ENCODE assay signal across 8 cellular contexts in the genomic region with DNA sequence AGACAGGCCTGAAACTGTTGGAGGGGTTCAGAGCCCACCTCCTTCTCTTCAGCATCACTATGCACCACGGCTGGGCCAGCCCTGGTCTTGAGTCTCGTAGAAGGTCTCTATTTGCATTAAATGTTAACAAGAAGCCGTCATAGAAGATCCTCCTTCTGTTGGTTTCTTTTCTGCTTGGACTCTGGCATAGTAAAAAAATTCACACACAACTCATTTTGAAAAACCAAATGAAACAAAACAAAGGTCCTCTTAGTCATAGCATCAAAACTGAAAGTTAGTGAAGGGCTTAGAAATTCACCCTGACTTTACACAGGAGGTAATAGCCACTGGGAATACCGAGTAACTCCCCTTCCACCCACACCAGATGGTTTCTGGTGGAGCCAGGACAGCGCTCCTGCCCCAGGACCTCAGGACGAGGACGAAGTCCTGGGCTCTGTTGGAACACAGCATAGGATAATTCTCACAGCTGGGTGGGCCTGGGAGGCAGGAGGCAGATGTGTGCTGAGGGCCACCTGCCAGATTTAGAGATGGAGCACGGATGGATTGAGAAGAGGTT.
DNase-seq lines count a peak whose midpoint lies in the region; ATAC-seq and TF ChIP-seq lines count a peak whose summit lies in the region.

No MANE protein-coding gene starts in this region.

- H3K9me3 ChIP-seq in vagina (no peaks in the 10 kb centered on the region), HAP-1 (no peaks in the 10 kb centered on the region)

- TF ChIP-seq CTCF in vagina (IDR thresholded peaks at IDR 0.05), result no peak

- ATAC-seq in HG02840 (IDR thresholded peaks at IDR 0.05; ENCODE audit: low FRiP score, unreplicated experiment) (peak; percentile 94), T-cell (replicated peaks in 1 of 4) (peak in 3 of 4 experiments; percentile 10 to 45 (median 15))

- peaks cover 38% of the 10 kb centered on the region for H3K4me1 Mint-ChIP-seq in activated naive CD4-positive, alpha-beta T cell treated with anti-CD3 and anti-CD28 coated beads, Interleukin-2, amount 10 ng/mL, durations not matched to agents 7 days and 5 days
- H3K4me1 Mint-ChIP-seq in activated naive CD4-positive, alpha-beta T cell treated with anti-CD3 and anti-CD28 coated beads for 36 hours (ENCODE audit: low read depth), result peaks cover 30% of the 10 kb centered on the region
- peaks cover 28 to 30% (median 29%) of the 10 kb centered on the region in 3 donors for H3K4me1 Mint-ChIP-seq in T-cell

- H3K27ac Mint-ChIP-seq in activated naive CD4-positive, alpha-beta T cell treated with anti-CD3 and anti-CD28 coated beads, Interleukin-2, amount 10 ng/mL, durations not matched to agents 7 days and 5 days, result peak overlapping the region; percentile 80
- no peak overlapping the region for H3K27ac Mint-ChIP-seq in activated naive CD4-positive, alpha-beta T cell treated with anti-CD3 and anti-CD28 coated beads for 36 hours
- peak overlapping the region; percentile 68 to 88 for H3K27ac Mint-ChIP-seq in T-cell

- no peaks in the 10 kb centered on the region for H3K27me3 Mint-ChIP-seq in activated naive CD4-positive, alpha-beta T cell treated with anti-CD3 and anti-CD28 coated beads, Interleukin-2, amount 10 ng/mL, durations not matched to agents 7 days and 5 days
- H3K27me3 Mint-ChIP-seq in activated naive CD4-positive, alpha-beta T cell treated with anti-CD3 and anti-CD28 coated beads for 36 hours (ENCODE audit: low read depth), result no peaks in the 10 kb centered on the region
- H3K27me3 Mint-ChIP-seq in T-cell, result no peaks in the 10 kb centered on the region

- no peak overlapping the region for H3K4me3 ChIP-seq in vagina
- no peak overlapping the region for H3K4me3 ChIP-seq in HAP-1

- DNase-seq in activated naive CD4-positive, alpha-beta T cell treated with anti-CD3 and anti-CD28 coated beads, Interleukin-2, amount 10 ng/mL, durations not matched to agents 7 days and 5 days, result no peak
- no peak for DNase-seq in activated naive CD4-positive, alpha-beta T cell treated with anti-CD3 and anti-CD28 coated beads for 36 hours
- DNase-seq in T-cell (no peak), vagina (ENCODE audit: extremely low spot score in 2 of 2) (no peak), HAP-1 (ENCODE audit: low spot score in 2 of 2) (no peak), superior temporal gyrus (ENCODE audit: extremely low spot score) (no peak), posterior vena cava (ENCODE audit: low spot score) (no peak)

- H3K27me3 ChIP-seq in vagina (no peaks in the 10 kb centered on the region), HAP-1 (ENCODE audit: low read depth) (no peaks in the 10 kb centered on the region)

- no peaks in the 10 kb centered on the region for H3K36me3 ChIP-seq in vagina
- no peaks in the 10 kb centered on the region for H3K36me3 ChIP-seq in HAP-1 (replicated peaks)

- peak overlapping the region; percentile 56 for H3K27ac ChIP-seq in vagina

- CTCF ChIA-PET in activated naive CD4-positive, alpha-beta T cell treated with anti-CD3 and anti-CD28 coated beads, Interleukin-2, amount 10 ng/mL, durations not matched to agents 7 days and 5 days (lab: Charles Lee), result no interaction called here
- CTCF ChIA-PET in activated naive CD4-positive, alpha-beta T cell treated with anti-CD3 and anti-CD28 coated beads for 36 hours (lab: Charles Lee), result no interaction called here
- CTCF ChIA-PET in T-cell (lab: Charles Lee), result no interaction called here

- H3K4me3 Mint-ChIP-seq in activated naive CD4-positive, alpha-beta T cell treated with anti-CD3 and anti-CD28 coated beads, Interleukin-2, amount 10 ng/mL, durations not matched to agents 7 days and 5 days, result no peak overlapping the region
- H3K4me3 Mint-ChIP-seq in activated naive CD4-positive, alpha-beta T cell treated with anti-CD3 and anti-CD28 coated beads for 36 hours, result no peak overlapping the region
- peak overlapping the region in 2 of 3 donors; percentile 38 to 74 for H3K4me3 Mint-ChIP-seq in T-cell

- POLR2A ChIA-PET in T-cell (lab: Charles Lee), result no interaction called here

- peaks cover 2% of the 10 kb centered on the region for H3K36me3 Mint-ChIP-seq in activated naive CD4-positive, alpha-beta T cell treated with anti-CD3 and anti-CD28 coated beads, Interleukin-2, amount 10 ng/mL, durations not matched to agents 7 days and 5 days
- H3K36me3 Mint-ChIP-seq in activated naive CD4-positive, alpha-beta T cell treated with anti-CD3 and anti-CD28 coated beads for 36 hours (ENCODE audit: low read depth), result no peaks in the 10 kb centered on the region
- no peaks in the 10 kb centered on the region for H3K36me3 Mint-ChIP-seq in T-cell

- in situ Hi-C loops in HAP-1 (cut with MboI; ENCODE audit: low sequenced_read_pairs), result no loop called here

- no peaks in the 10 kb centered on the region for H3K9me3 Mint-ChIP-seq in activated naive CD4-positive, alpha-beta T cell treated with anti-CD3 and anti-CD28 coated beads, Interleukin-2, amount 10 ng/mL, durations not matched to agents 7 days and 5 days
- H3K9me3 Mint-ChIP-seq in activated naive CD4-positive, alpha-beta T cell treated with anti-CD3 and anti-CD28 coated beads for 36 hours, result no peaks in the 10 kb centered on the region
- no peaks in the 10 kb centered on the region for H3K9me3 Mint-ChIP-seq in T-cell

- H3K4me1 ChIP-seq in vagina (peaks cover 8% of the 10 kb centered on the region), HAP-1 (no peaks in the 10 kb centered on the region)

- intact Hi-C loops in activated naive CD4-positive, alpha-beta T cell treated with anti-CD3 and anti-CD28 coated beads for 36 hours (cut with micrococcal nuclease), result loop anchor here (1.0 to 10.0 kb wide), 4 partner anchors 34 to 621 kb away; no protein-coding TSS in a partner anchor
- intact Hi-C loops in vagina (cut with DNase I), result no loop called here
- intact Hi-C loops in posterior vena cava (cut with DNase I), result no loop called here

- TF ChIP-seq POLR2A in vagina (IDR thresholded peaks at IDR 0.05), result no peak

Comparison
In these comparisons a context has a peak if more than half of its experiments do, and no peak if none do; other contexts are left out.
1. H3K4me3 Mint-ChIP-seq: peak in T-cell (2 of 3); none in activated naive CD4-positive, alpha-beta T cell treated with anti-CD3 and anti-CD28 coated beads, Interleukin-2, amount 10 ng/mL, durations not matched to agents 7 days and 5 days (single experiment) and activated naive CD4-positive, alpha-beta T cell treated with anti-CD3 and anti-CD28 coated beads for 36 hours (single experiment).